25 cellular contexts compared by ENCODE assay signal in genomic region chr5:179361204-179361603, GRCh38. TPM values are rescaled to one million over a fixed set of nuclear protein-coding genes. Genes with fewer than 3 reads are reported as not detected.
"Had no signal": no experiment of that assay in that cellular context is flagged by ENCODE, and none has a peak within 500 bp of the region (broad histone marks: within the 10 kb centered on the region; RNA-seq: fewer than 3 reads in every experiment).

No MANE protein-coding gene starts in this region.

- H3K4me3 Mint-ChIP-seq: mesothelial cell of epicardium; naive thymus-derived CD4-positive, alpha-beta T cell; natural killer cell treated with Interleukin-12 subunit alpha and Interleukin-12 subunit beta and Interleukin-15 and Interleukin-18, amount 100 ng/mL, for 72 hours; stimulated activated effector memory CD8-positive, alpha-beta T cell treated with anti-CD3 and anti-CD28 coated beads, Interleukin-12 subunit alpha, Interleukin-12 subunit beta, amount 100 ng/mL, for 72 hours; stimulated activated naive CD8-positive, alpha-beta T cell treated with anti-CD3 and anti-CD28 coated beads, Interleukin-15, Interleukin-2, amounts not matched to agents 100 ng/mL and 50 ng/mL, for 24 hours had no signal

- ATAC-seq: mucosa of descending colon; naive thymus-derived CD4-positive, alpha-beta T cell; natural killer cell treated with Interleukin-12 subunit alpha and Interleukin-12 subunit beta and Interleukin-15 and Interleukin-18, amount 100 ng/mL, for 72 hours; pancreas; right cardiac atrium; stimulated activated effector memory CD8-positive, alpha-beta T cell treated with anti-CD3 and anti-CD28 coated beads, Interleukin-12 subunit alpha, Interleukin-12 subunit beta, amount 100 ng/mL, for 72 hours; upper lobe of right lung had no signal

- H3K27me3 Mint-ChIP-seq: stimulated activated naive CD8-positive, alpha-beta T cell treated with anti-CD3 and anti-CD28 coated beads, Interleukin-15, Interleukin-2, amounts not matched to agents 100 ng/mL and 50 ng/mL, for 24 hours had no signal

- DNase-seq: islet precursor cell; left ventricle myocardium inferior; mesendoderm; mucosa of descending colon; naive thymus-derived CD4-positive, alpha-beta T cell; nucleus accumbens; retina; sigmoid colon; small intestine; spleen; stimulated activated CD4-positive, alpha-beta T cell treated with anti-CD3 and anti-CD28 coated beads, Interleukin-4, amount 100 ng/mL, for 24 hours; stimulated activated naive CD4-positive, alpha-beta T cell; tibial artery; trophoblast cell; upper lobe of right lung had no signal

- H3K4me1 ChIP-seq: pancreas, prostate gland, sigmoid colon, upper lobe of right lung had no signal

- H3K36me3 ChIP-seq: left ventricle myocardium inferior, pancreas, prostate gland, sigmoid colon, spleen, suprapubic skin, thoracic aorta, tibial artery, upper lobe of right lung had no signal

- H3K27ac Mint-ChIP-seq: mesothelial cell of epicardium; naive thymus-derived CD4-positive, alpha-beta T cell; natural killer cell treated with Interleukin-12 subunit alpha and Interleukin-12 subunit beta and Interleukin-15 and Interleukin-18, amount 100 ng/mL, for 72 hours; stimulated activated effector memory CD8-positive, alpha-beta T cell treated with anti-CD3 and anti-CD28 coated beads, Interleukin-12 subunit alpha, Interleukin-12 subunit beta, amount 100 ng/mL, for 72 hours; stimulated activated naive CD8-positive, alpha-beta T cell treated with anti-CD3 and anti-CD28 coated beads, Interleukin-15, Interleukin-2, amounts not matched to agents 100 ng/mL and 50 ng/mL, for 24 hours had no signal

- H3K9me3 ChIP-seq: mucosa of descending colon, pancreas, prostate gland, suprapubic skin, thoracic aorta, upper lobe of right lung had no signal

- H3K9me3 Mint-ChIP-seq: natural killer cell treated with Interleukin-12 subunit alpha and Interleukin-12 subunit beta and Interleukin-15 and Interleukin-18, amount 100 ng/mL, for 72 hours; stimulated activated effector memory CD8-positive, alpha-beta T cell treated with anti-CD3 and anti-CD28 coated beads, Interleukin-12 subunit alpha, Interleukin-12 subunit beta, amount 100 ng/mL, for 72 hours had no signal

- H3K4me3 ChIP-seq: left ventricle myocardium inferior, lung, mucosa of descending colon, pancreas, prostate gland, sigmoid colon, spleen, suprapubic skin, thoracic aorta, tibial artery, upper lobe of right lung had no signal

- H3K27ac ChIP-seq: left ventricle myocardium inferior, pancreas, prostate gland, sigmoid colon, spleen, suprapubic skin, thoracic aorta, tibial artery, upper lobe of right lung had no signal

- H3K4me1 Mint-ChIP-seq: mesothelial cell of epicardium; naive thymus-derived CD4-positive, alpha-beta T cell; stimulated activated effector memory CD8-positive, alpha-beta T cell treated with anti-CD3 and anti-CD28 coated beads, Interleukin-12 subunit alpha, Interleukin-12 subunit beta, amount 100 ng/mL, for 72 hours had no signal

- H3K27me3 ChIP-seq: pancreas, upper lobe of right lung had no signal

- H3K36me3 Mint-ChIP-seq: mesothelial cell of epicardium; natural killer cell treated with Interleukin-12 subunit alpha and Interleukin-12 subunit beta and Interleukin-15 and Interleukin-18, amount 100 ng/mL, for 72 hours; stimulated activated effector memory CD8-positive, alpha-beta T cell treated with anti-CD3 and anti-CD28 coated beads, Interleukin-12 subunit alpha, Interleukin-12 subunit beta, amount 100 ng/mL, for 72 hours had no signal

RNA-seq across cellular contexts. Expression of gene ADAMTS2, which starts 15.9 kb away (rescaled TPM):
- total RNA-seq: naive thymus-derived CD4-positive, alpha-beta T cell; natural killer cell treated with Interleukin-12 subunit alpha and Interleukin-12 subunit beta and Interleukin-15 and Interleukin-18, amount 100 ng/mL, for 72 hours had no signal
- polyA plus RNA-seq: naive thymus-derived CD4-positive, alpha-beta T cell had no signal
